In genomic region chr10:92923416-92923815, GRCh38 we compare ENCODE assay signal across 28 cellular contexts.
DNase-seq lines count a peak whose midpoint lies in the region; ATAC-seq lines count a peak whose summit lies in the region.
"Had no signal": no experiment of that assay in that cellular context is flagged by ENCODE, and none has a peak within 500 bp of the region (broad histone marks: within the 10 kb centered on the region; RNA-seq: fewer than 3 reads in every experiment).

No MANE protein-coding gene starts in this region.

- no peak for DNase-seq in stimulated activated naive CD8-positive, alpha-beta T cell treated with anti-CD3 and anti-CD28 coated beads, Interleukin-15, Interleukin-2, amounts not matched to agents 100 U/mL and 50 U/mL, for 24 hours
- no peak for DNase-seq in stimulated activated naive CD8-positive, alpha-beta T cell treated with anti-CD3 and anti-CD28 coated beads, Interleukin-15, amount 100 ng/mL, for 72 hours
- DNase-seq in LHCN-M2 (ENCODE audit: low read depth) (peak; percentile 9), mesenteric fat pad (ENCODE audit: low spot score) (no peak), NCI-H526 treated with DMSO at 0.1 percent for 48 hours (lab: John Stamatoyannopoulos, UW) (no peak)
- DNase-seq: activated gamma-delta T cell treated with Interleukin-2 at 50 U/mL for 16 hours; activated naive CD8-positive, alpha-beta T cell treated with anti-CD3 and anti-CD28 coated beads, Interleukin-2, amount 50 U/mL, for 24 hours; activated T-cell treated with anti-CD3 and anti-CD28 coated beads, Interleukin-2, amount 50 U/mL, for 24 hours; central memory CD4-positive, alpha-beta T cell; DMS153; foreskin fibroblast; GF-D8; MG63; midbrain; naive thymus-derived CD8-positive, alpha-beta T cell; NCI-H1436 treated with DMSO at 0.1 percent for 48 hours; NCI-H2107; NCI-H748 treated with DMSO at 0.1 percent for 48 hours; Peyer's patch; psoas muscle; SIG-M5; stimulated activated CD4-positive, alpha-beta T cell treated with anti-CD3 and anti-CD28 coated beads, Interleukin-12 subunit alpha, Interleukin-12 subunit beta, amount 100 ng/mL, for 4 hours; stimulated activated CD4-positive, alpha-beta T cell treated with anti-CD3 and anti-CD28 coated beads, Interleukin-2, amount 100 ng/mL, for 48 hours had no signal

- H3K4me3 Mint-ChIP-seq in stimulated activated naive CD8-positive, alpha-beta T cell treated with anti-CD3 and anti-CD28 coated beads, Interleukin-15, amount 100 ng/mL, for 72 hours, result no peak overlapping the region
- H3K4me3 Mint-ChIP-seq in activated T-helper 17 cell treated with anti-CD3 and anti-CD28 coated beads, Interleukin-2, amount 50 U/mL, for 72 hours, result no peak overlapping the region
- H3K4me3 Mint-ChIP-seq: activated naive CD8-positive, alpha-beta T cell treated with anti-CD3 and anti-CD28 coated beads, Interleukin-2, amount 50 U/mL, for 24 hours; activated T-cell treated with anti-CD3 and anti-CD28 coated beads, Interleukin-2, amount 50 U/mL, for 24 hours; naive thymus-derived CD8-positive, alpha-beta T cell had no signal

- no peaks in the 10 kb centered on the region for H3K27me3 Mint-ChIP-seq in stimulated activated naive CD8-positive, alpha-beta T cell treated with anti-CD3 and anti-CD28 coated beads, Interleukin-15, amount 100 ng/mL, for 72 hours
- no peaks in the 10 kb centered on the region for H3K27me3 Mint-ChIP-seq in activated T-helper 17 cell treated with anti-CD3 and anti-CD28 coated beads, Interleukin-2, amount 50 U/mL, for 72 hours
- H3K27me3 Mint-ChIP-seq: activated naive CD8-positive, alpha-beta T cell treated with anti-CD3 and anti-CD28 coated beads, Interleukin-2, amount 50 U/mL, for 24 hours; activated T-cell treated with anti-CD3 and anti-CD28 coated beads, Interleukin-2, amount 50 U/mL, for 24 hours; naive thymus-derived CD8-positive, alpha-beta T cell had no signal

- peaks cover 22% of the 10 kb centered on the region for H3K36me3 Mint-ChIP-seq in activated T-helper 17 cell treated with anti-CD3 and anti-CD28 coated beads, Interleukin-2, amount 50 U/mL, for 72 hours (ENCODE audit: low read depth)

- ATAC-seq in stimulated activated naive CD8-positive, alpha-beta T cell treated with anti-CD3 and anti-CD28 coated beads, Interleukin-15, Interleukin-2, amounts not matched to agents 100 U/mL and 50 U/mL, for 24 hours, result peak; percentile 55
- no peak for ATAC-seq in stimulated activated naive CD8-positive, alpha-beta T cell treated with anti-CD3 and anti-CD28 coated beads, Interleukin-15, amount 100 ng/mL, for 72 hours
- ATAC-seq in activated T-helper 17 cell treated with anti-CD3 and anti-CD28 coated beads, Interleukin-2, amount 50 U/mL, for 72 hours (replicated peaks), result peak; percentile 62
- ATAC-seq in HG02870 (IDR thresholded peaks at IDR 0.05; ENCODE audit: unreplicated experiment) (no peak), HG03139 (IDR thresholded peaks at IDR 0.05; ENCODE audit: unreplicated experiment) (no peak)
- ATAC-seq: activated naive CD8-positive, alpha-beta T cell treated with anti-CD3 and anti-CD28 coated beads, Interleukin-2, amount 50 U/mL, for 24 hours; esophagus mucosa; naive thymus-derived CD8-positive, alpha-beta T cell; psoas muscle; sciatic nerve had no signal

- H3K9me3 Mint-ChIP-seq in stimulated activated naive CD8-positive, alpha-beta T cell treated with anti-CD3 and anti-CD28 coated beads, Interleukin-15, amount 100 ng/mL, for 72 hours, result peaks cover 7 to 10% of the 10 kb centered on the region in 2 donors
- peaks cover 5% of the 10 kb centered on the region for H3K9me3 Mint-ChIP-seq in activated T-helper 17 cell treated with anti-CD3 and anti-CD28 coated beads, Interleukin-2, amount 50 U/mL, for 72 hours

- H3K27ac Mint-ChIP-seq in stimulated activated naive CD8-positive, alpha-beta T cell treated with anti-CD3 and anti-CD28 coated beads, Interleukin-15, amount 100 ng/mL, for 72 hours, result no peak overlapping the region
- no peak overlapping the region for H3K27ac Mint-ChIP-seq in activated T-helper 17 cell treated with anti-CD3 and anti-CD28 coated beads, Interleukin-2, amount 50 U/mL, for 72 hours
- H3K27ac Mint-ChIP-seq: activated naive CD8-positive, alpha-beta T cell treated with anti-CD3 and anti-CD28 coated beads, Interleukin-2, amount 50 U/mL, for 24 hours; activated T-cell treated with anti-CD3 and anti-CD28 coated beads, Interleukin-2, amount 50 U/mL, for 24 hours; naive thymus-derived CD8-positive, alpha-beta T cell had no signal

- peaks cover 7% of the 10 kb centered on the region for H3K4me1 Mint-ChIP-seq in stimulated activated naive CD8-positive, alpha-beta T cell treated with anti-CD3 and anti-CD28 coated beads, Interleukin-15, amount 100 ng/mL, for 72 hours
- peaks cover 4% of the 10 kb centered on the region for H3K4me1 Mint-ChIP-seq in activated T-helper 17 cell treated with anti-CD3 and anti-CD28 coated beads, Interleukin-2, amount 50 U/mL, for 72 hours
- H3K4me1 Mint-ChIP-seq: naive thymus-derived CD8-positive, alpha-beta T cell had no signal

Comparison
In these comparisons a context has a peak if more than half of its experiments do, and no peak if none do; other contexts are left out.
1. ATAC-seq: peak in stimulated activated naive CD8-positive, alpha-beta T cell treated with anti-CD3 and anti-CD28 coated beads, Interleukin-15, Interleukin-2, amounts not matched to agents 100 U/mL and 50 U/mL, for 24 hours (single experiment) and activated T-helper 17 cell treated with anti-CD3 and anti-CD28 coated beads, Interleukin-2, amount 50 U/mL, for 72 hours (single experiment); none in stimulated activated naive CD8-positive, alpha-beta T cell treated with anti-CD3 and anti-CD28 coated beads, Interleukin-15, amount 100 ng/mL, for 72 hours (single experiment), HG02870 (single experiment) and HG03139 (single experiment).